In genomic region chr1:46687095-46687659, GRCh38 we compare ENCODE assay signal across 9 cellular contexts. TPM values are rescaled to one million over a fixed set of nuclear protein-coding genes. Genes with fewer than 3 reads are reported as not detected.
DNase-seq lines count a peak whose midpoint lies in the region; ATAC-seq, FAIRE-seq and TF ChIP-seq lines count a peak whose summit lies in the region.
"Had no signal": no experiment of that assay in that cellular context is flagged by ENCODE, and none has a peak within 500 bp of the region (broad histone marks: within the 10 kb centered on the region; RNA-seq: fewer than 3 reads in every experiment).

No MANE protein-coding gene starts in this region.

- no peak for TF ChIP-seq POLR2A in uterus (IDR thresholded peaks at IDR 0.05)

- no peaks in the 10 kb centered on the region for H3K27me3 ChIP-seq in uterus

- FAIRE-seq in kidney (lab: Jason Lieb, UNC), result no peak

- DNase-seq in activated naive CD8-positive, alpha-beta T cell treated with anti-CD3 and anti-CD28 coated beads, Interleukin-2, amount 50 U/mL, for 24 hours, result no peak
- DNase-seq in kidney (peak; percentile 82), uterus (peak; percentile 75 to 77), GOT3 (lab: John Stamatoyannopoulos, UW) (no peak)

- H3K9me3 ChIP-seq in kidney (ENCODE audit: control insufficient read depth in 1 of 2, low read length in 2 of 2), result no peaks in the 10 kb centered on the region
- H3K9me3 ChIP-seq in uterus, result no peaks in the 10 kb centered on the region

- ATAC-seq in activated naive CD8-positive, alpha-beta T cell treated with anti-CD3 and anti-CD28 coated beads, Interleukin-2, amount 50 U/mL, for 24 hours, result no peak
- no peak for ATAC-seq in activated T-helper 17 cell treated with anti-CD3 and anti-CD28 coated beads, Interleukin-2, amount 50 U/mL, for 72 hours (replicated peaks)
- no peak for ATAC-seq in GM21576 (IDR thresholded peaks at IDR 0.05; ENCODE audit: unreplicated experiment)
- ATAC-seq in HG03342 (IDR thresholded peaks at IDR 0.05; ENCODE audit: unreplicated experiment), result no peak

- intact Hi-C loops in kidney (cut with DNase I) (no loop called here), uterus (cut with DNase I; ENCODE audit: low total_unique reads) (no loop called here)

- H3K9ac ChIP-seq in kidney (ENCODE audit: low read length in 2 of 2), result no peak overlapping the region

- H3K4me3 ChIP-seq in kidney (ENCODE audit: low read length in 2 of 2) (no peak overlapping the region), uterus (no peak overlapping the region)

- H3K27ac ChIP-seq in kidney (ENCODE audit: low read depth in 2 of 2, low read length in 2 of 2) (peak overlapping the region in 1 of 2 donors; percentile 13), uterus (peak overlapping the region; percentile 16 to 20)

- peak overlapping the region; percentile 59 for H3K27ac Mint-ChIP-seq in activated naive CD8-positive, alpha-beta T cell
- H3K27ac Mint-ChIP-seq in activated naive CD8-positive, alpha-beta T cell treated with anti-CD3 and anti-CD28 coated beads, Interleukin-2, amount 50 U/mL, for 24 hours, result no peak overlapping the region
- peak overlapping the region; percentile 79 for H3K27ac Mint-ChIP-seq in activated T-helper 17 cell treated with anti-CD3 and anti-CD28 coated beads, Interleukin-2, amount 50 U/mL, for 72 hours

- TF ChIP-seq CTCF in kidney (IDR thresholded peaks at IDR 0.05; ENCODE audit: borderline replicate concordance, extremely low read depth, insufficient read depth) (no peak), uterus (IDR thresholded peaks at IDR 0.05) (no peak)

- H3K4me1 ChIP-seq in kidney (ENCODE audit: control insufficient read depth in 1 of 2, insufficient read depth in 1 of 2, low read depth in 1 of 2, low read length in 2 of 2) (peaks cover 0 to 2% of the 10 kb centered on the region in 2 donors), uterus (peaks cover 0 to 6% of the 10 kb centered on the region in 2 donors)

- no peak overlapping the region for H3K4me3 Mint-ChIP-seq in activated naive CD8-positive, alpha-beta T cell
- H3K4me3 Mint-ChIP-seq in activated naive CD8-positive, alpha-beta T cell treated with anti-CD3 and anti-CD28 coated beads, Interleukin-2, amount 50 U/mL, for 24 hours, result no peak overlapping the region
- H3K4me3 Mint-ChIP-seq in activated T-helper 17 cell treated with anti-CD3 and anti-CD28 coated beads, Interleukin-2, amount 50 U/mL, for 72 hours, result no peak overlapping the region

- peaks cover 2% of the 10 kb centered on the region for H3K36me3 Mint-ChIP-seq in activated naive CD8-positive, alpha-beta T cell
- peaks cover 46% of the 10 kb centered on the region for H3K36me3 Mint-ChIP-seq in activated naive CD8-positive, alpha-beta T cell treated with anti-CD3 and anti-CD28 coated beads, Interleukin-2, amount 50 U/mL, for 24 hours (ENCODE audit: low read depth)
- peaks cover 100% of the 10 kb centered on the region for H3K36me3 Mint-ChIP-seq in activated T-helper 17 cell treated with anti-CD3 and anti-CD28 coated beads, Interleukin-2, amount 50 U/mL, for 72 hours (ENCODE audit: low read depth)

- peaks cover 21% of the 10 kb centered on the region for H3K4me1 Mint-ChIP-seq in activated naive CD8-positive, alpha-beta T cell (ENCODE audit: low read depth)
- peaks cover 23% of the 10 kb centered on the region for H3K4me1 Mint-ChIP-seq in activated naive CD8-positive, alpha-beta T cell treated with anti-CD3 and anti-CD28 coated beads, Interleukin-2, amount 50 U/mL, for 24 hours
- H3K4me1 Mint-ChIP-seq in activated T-helper 17 cell treated with anti-CD3 and anti-CD28 coated beads, Interleukin-2, amount 50 U/mL, for 72 hours, result peaks cover 3% of the 10 kb centered on the region

- H3K27me3 Mint-ChIP-seq in activated naive CD8-positive, alpha-beta T cell, result no peaks in the 10 kb centered on the region
- H3K27me3 Mint-ChIP-seq in activated naive CD8-positive, alpha-beta T cell treated with anti-CD3 and anti-CD28 coated beads, Interleukin-2, amount 50 U/mL, for 24 hours, result no peaks in the 10 kb centered on the region
- no peaks in the 10 kb centered on the region for H3K27me3 Mint-ChIP-seq in activated T-helper 17 cell treated with anti-CD3 and anti-CD28 coated beads, Interleukin-2, amount 50 U/mL, for 72 hours

- no peaks in the 10 kb centered on the region for H3K9me3 Mint-ChIP-seq in activated naive CD8-positive, alpha-beta T cell (ENCODE audit: low read depth)
- no peaks in the 10 kb centered on the region for H3K9me3 Mint-ChIP-seq in activated naive CD8-positive, alpha-beta T cell treated with anti-CD3 and anti-CD28 coated beads, Interleukin-2, amount 50 U/mL, for 24 hours
- no peaks in the 10 kb centered on the region for H3K9me3 Mint-ChIP-seq in activated T-helper 17 cell treated with anti-CD3 and anti-CD28 coated beads, Interleukin-2, amount 50 U/mL, for 72 hours

- H3K36me3 ChIP-seq in kidney (ENCODE audit: control insufficient read depth in 1 of 2, insufficient read depth in 2 of 2, low read length in 2 of 2) (peaks cover 62 to 77% of the 10 kb centered on the region in 2 donors), uterus (no peaks in the 10 kb centered on the region)

RNA-seq across cellular contexts. Expression of gene TEX38, which starts 15.5 kb away (rescaled TPM):
- total RNA-seq in activated T-helper 17 cell treated with anti-CD3 and anti-CD28 coated beads, Interleukin-2, amount 50 U/mL, for 72 hours, result under 1 TPM in 1 of 2 donors, not detected in 1; 0.26 TPM
- total RNA-seq in kidney, result 0.35 TPM
- polyA plus RNA-seq in kidney (ENCODE audit: insufficient read depth, low read depth, low replicate concordance), result not detected
- total RNA-seq in uterus, result not detected
- total RNA-seq: urinary bladder had no signal
- polyA plus RNA-seq: urinary bladder had no signal

RNA-seq across cellular contexts. Expression of gene ATPAF1, which starts 19.0 kb away (rescaled TPM):
- 10 to 100 TPM; 33.4 to 42.6 TPM for total RNA-seq in activated T-helper 17 cell treated with anti-CD3 and anti-CD28 coated beads, Interleukin-2, amount 50 U/mL, for 72 hours
- total RNA-seq in kidney (36.4 TPM), uterus (10 to 100 TPM in 3 of 4 donors, 1 to 10 TPM in 1; 8.2 to 59.7 (median 40.8) TPM)
- polyA plus RNA-seq in kidney (ENCODE audit: insufficient read depth, low read depth, low replicate concordance), result 127 TPM

RNA-seq across cellular contexts. Expression of gene EFCAB14, which starts 31.7 kb away (rescaled TPM):
- 10 to 100 TPM; 45.6 to 53.8 TPM for total RNA-seq in activated T-helper 17 cell treated with anti-CD3 and anti-CD28 coated beads, Interleukin-2, amount 50 U/mL, for 72 hours
- total RNA-seq in kidney (129 TPM), uterus (100 to 1,000 TPM in 2 of 4 donors, 10 to 100 TPM in 2; 63.5 to 188 (median 96.0) TPM)
- polyA plus RNA-seq in kidney (ENCODE audit: insufficient read depth, low read depth, low replicate concordance), result 48.1 TPM

Comparison
In these comparisons a context has a peak if more than half of its experiments do, and no peak if none do; other contexts are left out.
1. DNase-seq: peak in kidney (single experiment) and uterus (2 of 2); none in activated naive CD8-positive, alpha-beta T cell treated with anti-CD3 and anti-CD28 coated beads, Interleukin-2, amount 50 U/mL, for 24 hours (single experiment) and GOT3 (single experiment).